Comparison of ENCODE assay signal across 9 cellular contexts in genomic region chr2:156466739-156467405, GRCh38. TPM values are rescaled to one million over a fixed set of nuclear protein-coding genes. Genes with fewer than 3 reads are reported as not detected.
DNase-seq lines count a peak whose midpoint lies in the region; TF ChIP-seq lines count a peak whose summit lies in the region.
"Had no signal": no experiment of that assay in that cellular context is flagged by ENCODE, and none has a peak within 500 bp of the region (broad histone marks: within the 10 kb centered on the region; RNA-seq: fewer than 3 reads in every experiment).

No MANE protein-coding gene starts in this region.

- in situ Hi-C loops in transverse colon (cut with MboI; ENCODE audit: low pct_ligation_motif_present in 1 of 4, low pct_unique_long_range_greater_than_20kb in 1 of 4, low sequenced_read_pairs in 3 of 4): no loop called here

- no peak for TF ChIP-seq EP300 in transverse colon (IDR thresholded peaks at IDR 0.05; ENCODE audit: low read depth)

- H3K27me3 ChIP-seq in colonic mucosa: no peaks in the 10 kb centered on the region
- no peaks in the 10 kb centered on the region for H3K27me3 ChIP-seq in transverse colon
- H3K27me3 ChIP-seq: BLaER1 treated with 17β-estradiol and CSF1 and Interleukin-3, amounts not matched to agents 10 nM and 100 nM had no signal

- H3K4me3 ChIP-seq in colonic mucosa (no peak overlapping the region), transverse colon (peak overlapping the region in 1 of 4 donors; percentile 22)
- H3K4me3 ChIP-seq: BLaER1 treated with 17β-estradiol and CSF1 and Interleukin-3, amounts not matched to agents 10 nM and 100 nM had no signal

- TF ChIP-seq CTCF in colonic mucosa (IDR thresholded peaks at IDR 0.05) (no peak), transverse colon (IDR thresholded peaks at IDR 0.05) (no peak)

- DNase-seq in NCI-H748 (lab: John Stamatoyannopoulos, UW; ENCODE audit: unreplicated experiment): peak; percentile 13
- no peak for DNase-seq in NCI-H748 treated with DMSO at 0.1 percent for 48 hours (lab: John Stamatoyannopoulos, UW)
- DNase-seq in colonic mucosa: peak; percentile 75
- peak; percentile 13 to 66 for DNase-seq in lung microvascular endothelial cell (ENCODE audit: low read depth in 2 of 2)
- peak; percentile 54 for DNase-seq in transverse colon
- no peak for DNase-seq in kidney tubule cell (ENCODE audit: low spot score)
- no peak for DNase-seq in stimulated activated CD4-positive, alpha-beta T cell treated with anti-CD3 and anti-CD28 coated beads, Interleukin-2, amount 100 ng/mL, for 48 hours
- DNase-seq in HT-29 (ENCODE audit: low spot score): no peak

- H3K4me1 ChIP-seq in colonic mucosa (peaks cover 10% of the 10 kb centered on the region), transverse colon (peaks cover 2 to 57% (median 21%) of the 10 kb centered on the region in 4 donors)

- H3K36me3 ChIP-seq in colonic mucosa: no peaks in the 10 kb centered on the region
- H3K36me3 ChIP-seq in transverse colon: no peaks in the 10 kb centered on the region

- H3K9me3 ChIP-seq in colonic mucosa (no peaks in the 10 kb centered on the region), transverse colon (no peaks in the 10 kb centered on the region)

- WGBS in transverse colon (ENCODE audit: low coverage in 1 of 2), 2 donors: 8 to 28% methylated on average over 2 to 3 of the region's 3 CpGs

- H3K27ac ChIP-seq in colonic mucosa: peak overlapping the region; percentile 72
- peak overlapping the region; percentile 65 to 76 (median 69) for H3K27ac ChIP-seq in transverse colon
- H3K27ac ChIP-seq: BLaER1 treated with 17β-estradiol and CSF1 and Interleukin-3, amounts not matched to agents 10 nM and 100 nM had no signal

- no peak for TF ChIP-seq POLR2A in transverse colon (IDR thresholded peaks at IDR 0.05)

- H3K9ac ChIP-seq in colonic mucosa (ENCODE audit: low read depth in 2 of 2, low read length in 2 of 2): no peak overlapping the region
- H3K9ac ChIP-seq: BLaER1 treated with 17β-estradiol and CSF1 and Interleukin-3, amounts not matched to agents 10 nM and 100 nM had no signal

- intact Hi-C loops in colonic mucosa (cut with DNase I) (no loop called here), transverse colon (cut with DNase I; ENCODE audit: low total_unique reads) (loop anchor here (1.0 kb wide), 1 partner anchor 15 kb away; no protein-coding TSS in a partner anchor)

RNA-seq across cellular contexts. Expression of gene GPD2, which starts 30.7 kb away (rescaled TPM):
- total RNA-seq in colonic mucosa (10 to 100 TPM; 61.1 to 76.2 TPM), lung microvascular endothelial cell (21.0 and 25.7 TPM in 2 replicates), transverse colon (100 to 1,000 TPM in 2 of 4 donors, 10 to 100 TPM in 2; 65.5 to 161 (median 98.6) TPM)
- total RNA-seq in HT-29 (2014; rRNA removed; shearing (Covaris generic)): 30.4 and 33.2 TPM in 2 replicates

Comparison
In these comparisons a context has a peak if more than half of its experiments do, and no peak if none do; other contexts are left out.
1. DNase-seq: peak in NCI-H748 (single experiment), colonic mucosa (single experiment), lung microvascular endothelial cell (2 of 2) and transverse colon (single experiment); none in NCI-H748 treated with DMSO at 0.1 percent for 48 hours (single experiment), kidney tubule cell (single experiment), stimulated activated CD4-positive, alpha-beta T cell treated with anti-CD3 and anti-CD28 coated beads, Interleukin-2, amount 100 ng/mL, for 48 hours (0 of 2) and HT-29 (single experiment).